ENCODE assay signal across 1 cellular context in genomic region chr3:138232705-138233364, GRCh38.
TF ChIP-seq lines count a peak whose summit lies in the region.

No MANE protein-coding gene starts in this region.

TF ChIP-seq in HepG2, 621 proteins besides CTCF, POLR2A, EP300 and RAD21:
- peak; percentile 65 for TF ChIP-seq RBM22 (optimal IDR thresholded peaks at IDR 0.05; ENCODE audit: low read length)
- TF ChIP-seq, protein P1, sequence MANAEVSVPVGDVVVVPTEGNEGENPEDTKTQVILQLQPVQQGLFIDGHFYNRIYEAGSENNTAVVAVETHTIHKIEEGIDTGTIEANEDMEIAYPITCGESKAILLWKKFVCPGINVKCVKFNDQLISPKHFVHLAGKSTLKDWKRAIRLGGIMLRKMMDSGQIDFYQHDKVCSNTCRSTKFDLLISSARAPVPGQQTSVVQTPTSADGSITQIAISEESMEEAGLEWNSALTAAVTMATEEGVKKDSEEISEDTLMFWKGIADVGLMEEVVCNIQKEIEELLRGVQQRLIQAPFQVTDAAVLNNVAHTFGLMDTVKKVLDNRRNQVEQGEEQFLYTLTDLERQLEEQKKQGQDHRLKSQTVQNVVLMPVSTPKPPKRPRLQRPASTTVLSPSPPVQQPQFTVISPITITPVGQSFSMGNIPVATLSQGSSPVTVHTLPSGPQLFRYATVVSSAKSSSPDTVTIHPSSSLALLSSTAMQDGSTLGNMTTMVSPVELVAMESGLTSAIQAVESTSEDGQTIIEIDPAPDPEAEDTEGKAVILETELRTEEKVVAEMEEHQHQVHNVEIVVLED (CRISPR knock-in tag; IDR thresholded peaks at IDR 0.05; ENCODE audit: borderline replicate concordance), result no peak
